ENCODE assay signal across 1 cellular context in genomic region chr1:15736035-15736665, GRCh38.
TF ChIP-seq lines count a peak whose summit lies in the region.

Gene SLC25A34, plus strand, starts transcription at chr1:15736258. Its CDS starts 228 bp downstream, at chr1:15736486.

TF ChIP-seq in HCT116, 20 proteins besides CTCF, POLR2A, EP300 and RAD21 (continued from another document):
- TF ChIP-seq REST (IDR thresholded peaks at IDR 0.05; ENCODE audit: low read depth) (no peak), EZH2 (IDR thresholded peaks at IDR 0.05) (no peak), SP1 (IDR thresholded peaks at IDR 0.05; ENCODE audit: low read depth) (no peak), ZFX (IDR thresholded peaks at IDR 0.05) (no peak), ZNF274 (IDR thresholded peaks at IDR 0.05; ENCODE audit: low read depth, low read length) (no peak), MAX (IDR thresholded peaks at IDR 0.05) (no peak), POLR2AphosphoS5 (IDR thresholded peaks at IDR 0.05; ENCODE audit: low read depth, low read length) (no peak), CBX3 (IDR thresholded peaks at IDR 0.05; ENCODE audit: low read depth) (no peak), ATF3 (IDR thresholded peaks at IDR 0.05) (no peak), SIN3A (IDR thresholded peaks at IDR 0.05; ENCODE audit: low read depth) (no peak), SRF (IDR thresholded peaks at IDR 0.05; ENCODE audit: low read depth) (no peak), YY1 (IDR thresholded peaks at IDR 0.05; ENCODE audit: extremely low read depth, insufficient replicate concordance, low read depth, low read length) (no peak), JUND (IDR thresholded peaks at IDR 0.05) (no peak), FOSL1 (IDR thresholded peaks at IDR 0.05; ENCODE audit: low read depth) (no peak), EGR1 (IDR thresholded peaks at IDR 0.05; ENCODE audit: low read depth) (no peak)
